ENCODE assay signal across 10 cellular contexts in genomic region chr20:35660122-35660937, GRCh38. TPM values are rescaled to one million over a fixed set of nuclear protein-coding genes. Genes with fewer than 3 reads are reported as not detected.
DNase-seq lines count a peak whose midpoint lies in the region; ATAC-seq, FAIRE-seq and TF ChIP-seq lines count a peak whose summit lies in the region.
"Had no signal": no experiment of that assay in that cellular context is flagged by ENCODE, and none has a peak within 500 bp of the region (broad histone marks: within the 10 kb centered on the region; RNA-seq: fewer than 3 reads in every experiment).

No MANE protein-coding gene starts in this region.

- peaks cover 94% of the 10 kb centered on the region for H3K79me2 ChIP-seq in GM23338 (replicated peaks; ENCODE audit: insufficient read depth)

- POLR2A ChIA-PET in T-cell (lab: Charles Lee), result interaction anchor here in 1 of 2 donors (0.5 to 0.8 kb wide), 4 partner anchors 8 to 134 kb away, joined by 4 to 11 read pairs (median 5); no protein-coding TSS in a partner anchor

- FAIRE-seq in urothelium cell line (lab: Jason Lieb, UNC), result no peak

- peak overlapping the region; percentile 94 for H3K4me2 ChIP-seq in GM23338

- H3K36me3 Mint-ChIP-seq in GM23338 (ENCODE audit: low read depth) (peaks cover 11% of the 10 kb centered on the region; the same call in 2 of the 3 replicates), T-cell (peaks cover 4% of the 10 kb centered on the region)

- no peaks in the 10 kb centered on the region for H3F3A ChIP-seq in GM23338 (replicated peaks; ENCODE audit: low read depth)

- ATAC-seq in GM23338 (no peak), T-cell (replicated peaks in 1 of 4) (no peak), HG03378 (IDR thresholded peaks at IDR 0.05; ENCODE audit: unreplicated experiment) (no peak)
- ATAC-seq: left cardiac atrium had no signal

- H3K9me2 ChIP-seq in GM23338 (ENCODE audit: insufficient read depth), result no peaks in the 10 kb centered on the region

- no peak overlapping the region for H3K27ac Mint-ChIP-seq in GM23338
- peak overlapping the region; percentile 99 for H3K27ac Mint-ChIP-seq in T-cell

- H2AFZ ChIP-seq in GM23338, result no peak overlapping the region

- peak overlapping the region; percentile 12; the same call in 1 of the 3 replicates for H3K4me3 Mint-ChIP-seq in GM23338
- H3K4me3 Mint-ChIP-seq in T-cell, result peak overlapping the region; percentile 92 to 95 (median 93)

- CTCF ChIA-PET in T-cell (lab: Charles Lee), result interaction anchor here in 1 of 2 donors (1.2 kb wide), 1 partner anchor 45 kb away, joined by 4 read pairs; the partner anchor contains the start of gene SPAG4

- no peaks in the 10 kb centered on the region for H3K27me3 ChIP-seq in GM23338 (ENCODE audit: insufficient read depth)
- H3K27me3 ChIP-seq in effector memory CD4-positive, alpha-beta T cell (replicated peaks; ENCODE audit: control insufficient read depth, insufficient read depth, low read length, poor library complexity, severe bottlenecking), result no peaks in the 10 kb centered on the region

- H3K4me1 Mint-ChIP-seq in GM23338 (peaks cover 41% of the 10 kb centered on the region; the same call in 2 of the 3 replicates), T-cell (peaks cover 76 to 80% (median 79%) of the 10 kb centered on the region in 3 donors)

- no peaks in the 10 kb centered on the region for H3K9me3 ChIP-seq in effector memory CD4-positive, alpha-beta T cell (ENCODE audit: control insufficient read depth, low read length)

- H3K9me3 Mint-ChIP-seq in GM23338 (no peaks in the 10 kb centered on the region), T-cell (no peaks in the 10 kb centered on the region)

- H3K27me3 Mint-ChIP-seq in GM23338 (ENCODE audit: insufficient read depth, low read depth, poor library complexity), result peaks cover 9% of the 10 kb centered on the region
- no peaks in the 10 kb centered on the region for H3K27me3 Mint-ChIP-seq in T-cell

- no peak for TF ChIP-seq CTCF in GM23338 (conservative IDR thresholded peaks at IDR 0.05; ENCODE audit: low read depth in 2 of 2)

- H3K36me3 ChIP-seq in GM23338 (ENCODE audit: insufficient read depth), result no peaks in the 10 kb centered on the region
- peaks cover under 1% of the 10 kb centered on the region for H3K36me3 ChIP-seq in effector memory CD4-positive, alpha-beta T cell (ENCODE audit: control insufficient read depth, insufficient read depth, low read length)

- peaks cover 48% of the 10 kb centered on the region for H3K4me1 ChIP-seq in GM23338 (ENCODE audit: insufficient read depth)
- peaks cover 49% of the 10 kb centered on the region for H3K4me1 ChIP-seq in effector memory CD4-positive, alpha-beta T cell (ENCODE audit: control insufficient read depth, insufficient read depth, low read length, poor library complexity, severe bottlenecking)

- H3K4me3 ChIP-seq in GM23338, result peak overlapping the region; percentile 95; the same call in 1 of the 2 replicates
- no peak overlapping the region for H3K4me3 ChIP-seq in effector memory CD4-positive, alpha-beta T cell (ENCODE audit: insufficient read depth, low read depth, low read length, poor library complexity, severe bottlenecking)

- H3K27ac ChIP-seq in GM23338 (ENCODE audit: low read depth), result peak overlapping the region; percentile 64; the same call in 1 of the 2 replicates
- H3K27ac ChIP-seq in effector memory CD4-positive, alpha-beta T cell (ENCODE audit: insufficient read depth, low read length, poor library complexity, severe bottlenecking), result peak overlapping the region; percentile 97

- DNase-seq in GM23338 (ENCODE audit: low spot score) (no peak), T-cell (no peak), urothelium cell line (ENCODE audit: low spot score) (no peak), hippocampal formation (lab: John Stamatoyannopoulos, UW) (no peak)
- DNase-seq in effector memory CD4-positive, alpha-beta T cell, result no peak
- DNase-seq in stimulated activated CD4-positive, alpha-beta T cell treated with anti-CD3 and anti-CD28 coated beads, Interleukin-2, amount 100 ng/mL, for 48 hours, result peak; percentile 16 to 22
- DNase-seq: amniotic stem cell, left cardiac atrium, NCI-H2227 treated with DMSO at 0.1 percent for 48 hours had no signal

- peaks cover 80% of the 10 kb centered on the region for H4K20me1 ChIP-seq in GM23338 (replicated peaks; ENCODE audit: insufficient read depth)

TF ChIP-seq in GM23338, 12 proteins besides CTCF, POLR2A, EP300 and RAD21 (continues in another document):
- no peak for TF ChIP-seq ZNF331 (CRISPR knock-in tag; IDR thresholded peaks at IDR 0.05; ENCODE audit: low read depth)
- TF ChIP-seq EZH2 (IDR thresholded peaks at IDR 0.05; ENCODE audit: low read depth, unreplicated experiment), result no peak
- no peak for TF ChIP-seq STAT1 (IDR thresholded peaks at IDR 0.05; ENCODE audit: unreplicated experiment)
- TF ChIP-seq, protein P1, sequence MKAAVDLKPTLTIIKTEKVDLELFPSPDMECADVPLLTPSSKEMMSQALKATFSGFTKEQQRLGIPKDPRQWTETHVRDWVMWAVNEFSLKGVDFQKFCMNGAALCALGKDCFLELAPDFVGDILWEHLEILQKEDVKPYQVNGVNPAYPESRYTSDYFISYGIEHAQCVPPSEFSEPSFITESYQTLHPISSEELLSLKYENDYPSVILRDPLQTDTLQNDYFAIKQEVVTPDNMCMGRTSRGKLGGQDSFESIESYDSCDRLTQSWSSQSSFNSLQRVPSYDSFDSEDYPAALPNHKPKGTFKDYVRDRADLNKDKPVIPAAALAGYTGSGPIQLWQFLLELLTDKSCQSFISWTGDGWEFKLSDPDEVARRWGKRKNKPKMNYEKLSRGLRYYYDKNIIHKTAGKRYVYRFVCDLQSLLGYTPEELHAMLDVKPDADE (IDR thresholded peaks at IDR 0.05), result no peak
- TF ChIP-seq POLR2AphosphoS5 (IDR thresholded peaks at IDR 0.05; ENCODE audit: low read depth), result no peak
- TF ChIP-seq ZNF114 (CRISPR knock-in tag; IDR thresholded peaks at IDR 0.05), result no peak
- TF ChIP-seq CREB1 (CRISPR knock-in tag; IDR thresholded peaks at IDR 0.05; ENCODE audit: low read depth), result no peak
- TF ChIP-seq EZH2phosphoT487 (IDR thresholded peaks at IDR 0.05; ENCODE audit: unreplicated experiment), result no peak

RNA-seq across cellular contexts. Expression of gene CPNE1, which starts 4.4 kb away (rescaled TPM):
- total RNA-seq in GM23338 (2014; rRNA removed; shearing (Covaris generic)), result 158 and 189 TPM in 2 replicates
- 196 and 221 TPM in 2 replicates for polyA plus RNA-seq in GM23338 (2016; fragmentation: Nextera tagmentation; extraction: Ambion mirVana)
- 100 to 1,000 TPM; 284 to 408 (median 324) TPM for total RNA-seq in T-cell

RNA-seq across cellular contexts. Expression of gene RBM12, which starts 4.4 kb away (rescaled TPM):
- 81.3 and 82.2 TPM in 2 replicates for total RNA-seq in GM23338 (2014; rRNA removed; shearing (Covaris generic))
- 21.0 and 22.3 TPM in 2 replicates for polyA plus RNA-seq in GM23338 (2016; fragmentation: Nextera tagmentation; extraction: Ambion mirVana)
- total RNA-seq in T-cell, result 100 to 1,000 TPM in 3 of 5 donors, 10 to 100 TPM in 2; 89.5 to 113 (median 109) TPM

RNA-seq across cellular contexts. Expression of gene NFS1, which starts 38.8 kb away (rescaled TPM):
- 35.7 and 45.9 TPM in 2 replicates for total RNA-seq in GM23338 (2014; rRNA removed; shearing (Covaris generic))
- 19.7 and 22.8 TPM in 2 replicates for polyA plus RNA-seq in GM23338 (2016; fragmentation: Nextera tagmentation; extraction: Ambion mirVana)
- 10 to 100 TPM; 17.7 to 33.5 (median 31.2) TPM for total RNA-seq in T-cell

RNA-seq across cellular contexts. Expression of gene ROMO1, which starts 38.9 kb away (rescaled TPM):
- total RNA-seq in GM23338 (2014; rRNA removed; shearing (Covaris generic)), result 127 and 152 TPM in 2 replicates
- 881 and 947 TPM in 2 replicates for polyA plus RNA-seq in GM23338 (2016; fragmentation: Nextera tagmentation; extraction: Ambion mirVana)
- total RNA-seq in T-cell, result 10 to 100 TPM; 38.4 to 79.7 (median 62.5) TPM

RNA-seq across cellular contexts. Expression of gene SPAG4, which starts 44.7 kb away (rescaled TPM):
- 0.39 and 2.7 TPM in 2 replicates for total RNA-seq in GM23338 (2014; rRNA removed; shearing (Covaris generic))
- polyA plus RNA-seq in GM23338 (2016; fragmentation: Nextera tagmentation; extraction: Ambion mirVana), result 2.9 and 3.8 TPM in 2 replicates
- total RNA-seq in T-cell, result 10 to 100 TPM in 2 of 5 donors, 1 to 10 TPM in 1, under 1 TPM in 2; 0.76 to 26.4 (median 1.2) TPM

Comparison
In these comparisons a context has a peak if more than half of its experiments do, and no peak if none do; other contexts are left out.
1. DNase-seq: peak in stimulated activated CD4-positive, alpha-beta T cell treated with anti-CD3 and anti-CD28 coated beads, Interleukin-2, amount 100 ng/mL, for 48 hours (2 of 2); none in GM23338 (single experiment), T-cell (0 of 34), effector memory CD4-positive, alpha-beta T cell (0 of 3), urothelium cell line (single experiment) and hippocampal formation (0 of 2).